Comparison of ENCODE assay signal across 10 cellular contexts in genomic region chr9:130034570-130034969, GRCh38. TPM values are rescaled to one million over a fixed set of nuclear protein-coding genes. Genes with fewer than 3 reads are reported as not detected.
A peak's percentile ranks its signal among the peaks of the same experiment; 100 is the strongest.
DNase-seq lines count a peak whose midpoint lies in the region; ATAC-seq and TF ChIP-seq lines count a peak whose summit lies in the region.
"Had no signal": no experiment of that assay in that cellular context is flagged by ENCODE, and none has a peak within 500 bp of the region (broad histone marks: within the 10 kb centered on the region; RNA-seq: fewer than 3 reads in every experiment).

No MANE protein-coding gene starts in this region.

- H3K4me1 ChIP-seq in DOHH2 (ENCODE audit: control insufficient read depth, low read length) (peaks cover 93% of the 10 kb centered on the region), SJCRH30 (peaks cover 5% of the 10 kb centered on the region; the same call in 1 of the 2 replicates)

- peak overlapping the region; percentile 20 for H3K27ac ChIP-seq in DOHH2 (ENCODE audit: low read depth, low read length)
- H3K27ac ChIP-seq in SJCRH30 = no peak overlapping the region

- ATAC-seq in natural killer cell treated with Interleukin-12 subunit alpha and Interleukin-12 subunit beta and Interleukin-15 and Interleukin-18, amount 100 ng/mL, for 72 hours = peak; percentile 83
- ATAC-seq in GM18870 (IDR thresholded peaks at IDR 0.05; ENCODE audit: unreplicated experiment) = no peak

- H3K4me1 Mint-ChIP-seq in natural killer cell treated with Interleukin-12 subunit alpha and Interleukin-12 subunit beta and Interleukin-15 and Interleukin-18, amount 100 ng/mL, for 72 hours (ENCODE audit: low read depth in 2 of 2) = peaks cover 66 to 89% of the 10 kb centered on the region in 2 donors

- H3K4me3 ChIP-seq in DOHH2 (ENCODE audit: low read length) (peak overlapping the region; percentile 15; the same call in 1 of the 2 replicates), cardiac fibroblast (replicated peaks in 1 of 2; ENCODE audit: low read depth in 2 of 2, low read length in 2 of 2) (no peak overlapping the region), SJCRH30 (no peak overlapping the region)

- H3K4me3 Mint-ChIP-seq in natural killer cell treated with Interleukin-12 subunit alpha and Interleukin-12 subunit beta and Interleukin-15 and Interleukin-18, amount 100 ng/mL, for 72 hours = peak overlapping the region; percentile 99

- peak overlapping the region; percentile 93 to 100 for H3K27ac Mint-ChIP-seq in natural killer cell treated with Interleukin-12 subunit alpha and Interleukin-12 subunit beta and Interleukin-15 and Interleukin-18, amount 100 ng/mL, for 72 hours

- H3F3A ChIP-seq in DOHH2 (ENCODE audit: control insufficient read depth, insufficient read depth) = peaks cover 19% of the 10 kb centered on the region

- no peaks in the 10 kb centered on the region for H3K9me2 ChIP-seq in DOHH2 (replicated peaks; ENCODE audit: control insufficient read depth, low read length)

- no peaks in the 10 kb centered on the region for H3K27me3 Mint-ChIP-seq in natural killer cell treated with Interleukin-12 subunit alpha and Interleukin-12 subunit beta and Interleukin-15 and Interleukin-18, amount 100 ng/mL, for 72 hours

- H3K9me3 ChIP-seq in DOHH2 (ENCODE audit: control insufficient read depth, insufficient read depth, low read length) (no peaks in the 10 kb centered on the region), SJCRH30 (replicated peaks) (no peaks in the 10 kb centered on the region)

- TF ChIP-seq CTCF in DOHH2 (IDR thresholded peaks at IDR 0.05; ENCODE audit: low read depth, low read length, poor library complexity, severe bottlenecking) = no peak
- TF ChIP-seq CTCF in cardiac fibroblast (IDR thresholded peaks at IDR 0.05; ENCODE audit: low read depth, low read length) = no peak

- H3K79me2 ChIP-seq in DOHH2 (ENCODE audit: control insufficient read depth, low read length) = peaks cover 96% of the 10 kb centered on the region

- H4K20me1 ChIP-seq in DOHH2 (ENCODE audit: control insufficient read depth, insufficient read depth, low read depth, low read length) = peaks cover 35% of the 10 kb centered on the region

- H3K27me3 ChIP-seq in DOHH2 (ENCODE audit: control insufficient read depth, low read length) = no peaks in the 10 kb centered on the region
- no peaks in the 10 kb centered on the region for H3K27me3 ChIP-seq in SJCRH30

- peaks cover 20% of the 10 kb centered on the region for H3K36me3 ChIP-seq in DOHH2 (ENCODE audit: control insufficient read depth, low read length)
- no peaks in the 10 kb centered on the region for H3K36me3 ChIP-seq in SJCRH30

- DNase-seq in MV-4-11 (lab: John Stamatoyannopoulos, UW) (peak; percentile 72), cardiac fibroblast (ENCODE audit: low read depth in 2 of 2) (peak; percentile 60 to 83), SHP77 (lab: John Stamatoyannopoulos, UW) (no peak), SJCRH30 (no peak), medulla oblongata (ENCODE audit: extremely low spot score) (no peak)
- DNase-seq in natural killer cell treated with Interleukin-12 subunit alpha and Interleukin-12 subunit beta and Interleukin-15 and Interleukin-18, amount 100 ng/mL, for 72 hours (ENCODE audit: low spot score) = no peak
- DNase-seq: activated CD4-positive, CD25-positive, alpha-beta regulatory T cell treated with anti-CD3 and anti-CD28 coated beads, Interleukin-2, amount 50 U/mL, for 72 hours; NCI-H2171 had no signal

- peak overlapping the region; percentile 23 for H3K4me2 ChIP-seq in DOHH2 (ENCODE audit: low read length)

- H3K36me3 Mint-ChIP-seq in natural killer cell treated with Interleukin-12 subunit alpha and Interleukin-12 subunit beta and Interleukin-15 and Interleukin-18, amount 100 ng/mL, for 72 hours = no peaks in the 10 kb centered on the region

- H3K9me3 Mint-ChIP-seq in natural killer cell treated with Interleukin-12 subunit alpha and Interleukin-12 subunit beta and Interleukin-15 and Interleukin-18, amount 100 ng/mL, for 72 hours = no peaks in the 10 kb centered on the region

RNA-seq across cellular contexts. Expression of gene FNBP1, which starts 8.4 kb away (rescaled TPM):
- total RNA-seq in natural killer cell treated with Interleukin-12 subunit alpha and Interleukin-12 subunit beta and Interleukin-15 and Interleukin-18, amount 100 ng/mL, for 72 hours = 100 to 1,000 TPM; 124 to 141 TPM
- 46.3 and 56.9 TPM in 2 replicates for total RNA-seq in SJCRH30 (2014; rRNA removed; shearing (Covaris generic))

RNA-seq across cellular contexts. Expression of gene GPR107, which starts 19.1 kb away (rescaled TPM):
- 10 to 100 TPM; 32.6 to 32.8 TPM for total RNA-seq in natural killer cell treated with Interleukin-12 subunit alpha and Interleukin-12 subunit beta and Interleukin-15 and Interleukin-18, amount 100 ng/mL, for 72 hours
- 33.2 and 35.2 TPM in 2 replicates for total RNA-seq in SJCRH30 (2014; rRNA removed; shearing (Covaris generic))

Comparison
In these comparisons a context has a peak if more than half of its experiments do, and no peak if none do; other contexts are left out.
1. DNase-seq: peak in MV-4-11 (single experiment) and cardiac fibroblast (2 of 2); none in natural killer cell treated with Interleukin-12 subunit alpha and Interleukin-12 subunit beta and Interleukin-15 and Interleukin-18, amount 100 ng/mL, for 72 hours (single experiment), SHP77 (0 of 2), SJCRH30 (0 of 2) and medulla oblongata (single experiment).